ENCODE assay signal across 9 cellular contexts in the genomic region with DNA sequence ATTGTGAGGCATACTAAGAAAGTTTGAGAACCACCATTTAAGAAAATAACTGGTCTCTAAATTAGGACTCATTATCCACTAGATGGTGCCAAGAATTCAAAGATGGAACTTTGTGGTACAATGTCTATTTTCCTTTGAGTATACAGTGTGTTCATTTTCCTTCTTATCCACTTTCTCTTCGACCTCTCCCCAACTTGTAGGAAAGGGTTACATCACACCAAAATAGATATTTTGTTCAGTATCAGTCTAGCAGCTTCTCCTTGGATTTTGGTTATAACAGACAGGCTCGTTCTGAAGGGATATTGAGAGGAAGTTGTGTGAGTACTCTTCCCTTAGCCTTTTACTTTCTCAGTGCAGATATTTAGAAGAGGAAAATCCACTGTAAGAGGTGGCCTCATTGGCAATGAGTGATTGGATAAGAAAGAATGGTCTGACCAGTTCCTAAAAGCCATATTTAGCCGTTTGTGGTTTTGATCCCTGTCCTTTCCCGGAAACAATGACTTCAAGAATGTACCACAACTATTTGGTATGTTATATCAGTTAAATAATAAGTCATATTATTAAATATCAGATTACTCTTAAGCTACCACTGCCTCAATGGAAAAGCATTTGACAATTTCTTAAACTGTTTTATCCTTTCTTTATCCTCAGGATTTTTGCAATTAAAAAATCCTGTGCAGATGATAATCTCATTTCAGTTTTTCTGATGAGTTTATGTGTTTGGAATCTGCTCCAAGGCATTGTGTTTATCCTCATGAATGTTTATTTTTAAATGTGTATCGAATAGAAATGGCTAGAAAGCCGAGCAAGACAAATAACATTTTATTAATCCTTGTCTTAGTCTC.
DNase-seq lines count a peak whose midpoint lies in the region; ATAC-seq and TF ChIP-seq lines count a peak whose summit lies in the region.
"Had no signal": no experiment of that assay in that cellular context is flagged by ENCODE, and none has a peak within 500 bp of the region (broad histone marks: within the 10 kb centered on the region; RNA-seq: fewer than 3 reads in every experiment).

No MANE protein-coding gene starts in this region.

- no peaks in the 10 kb centered on the region for H3K9me3 Mint-ChIP-seq in nephron
- H3K9me3 Mint-ChIP-seq: memory B cell had no signal

- H3K27me3 Mint-ChIP-seq in T-helper 17 cell: peaks cover 5% of the 10 kb centered on the region
- peaks cover 5% of the 10 kb centered on the region for H3K27me3 Mint-ChIP-seq in nephron (ENCODE audit: low read depth)

- ATAC-seq in Right ventricle myocardium inferior: peak; percentile 70
- peak; percentile 62 for ATAC-seq in T-helper 17 cell
- ATAC-seq in HG03097 (IDR thresholded peaks at IDR 0.05; ENCODE audit: low FRiP score, unreplicated experiment): no peak
- ATAC-seq in GM19035 (IDR thresholded peaks at IDR 0.05; ENCODE audit: unreplicated experiment): no peak

- TF ChIP-seq POLR2A in erythroblast (IDR thresholded peaks at IDR 0.05; ENCODE audit: low read length): no peak

- DNase-seq in Right ventricle myocardium inferior (ENCODE audit: missing footprints) (no peak), cardiac septum (ENCODE audit: low spot score) (no peak), Kasumi-1 (lab: John Stamatoyannopoulos, UW) (peak; percentile 63), T-helper 17 cell (no peak), erythroblast (lab: John Stamatoyannopoulos, UW) (peak; percentile 17 to 30)

- H3K4me1 Mint-ChIP-seq in T-helper 17 cell: peaks cover 10% of the 10 kb centered on the region
- peaks cover 38% of the 10 kb centered on the region for H3K4me1 Mint-ChIP-seq in nephron

- TF ChIP-seq CTCF in nephron (IDR thresholded peaks at IDR 0.05; ENCODE audit: unreplicated experiment in 3 of 3): peak; percentile 54 to 72 (median 68)

- H3K36me3 Mint-ChIP-seq in T-helper 17 cell (ENCODE audit: low read depth) (no peaks in the 10 kb centered on the region), nephron (ENCODE audit: low read depth) (no peaks in the 10 kb centered on the region)
- H3K36me3 Mint-ChIP-seq: memory B cell had no signal

- H3K9me3 ChIP-seq in T-helper 17 cell (ENCODE audit: control insufficient read depth, low read length, poor library complexity, severe bottlenecking): no peaks in the 10 kb centered on the region

- H3K4me3 Mint-ChIP-seq in T-helper 17 cell: peak overlapping the region; percentile 76
- peak overlapping the region in 1 of 3 experiments; percentile 35 for H3K4me3 Mint-ChIP-seq in nephron
- H3K4me3 Mint-ChIP-seq: memory B cell had no signal

- H3K27ac Mint-ChIP-seq in T-helper 17 cell (no peak overlapping the region), nephron (peak overlapping the region; percentile 8 to 67 (median 56))
- H3K27ac Mint-ChIP-seq: memory B cell had no signal

- intact Hi-C loops in Right ventricle myocardium inferior (cut with DNase I): loop anchor here (1.0 to 5.0 kb wide), 3 partner anchors 139 to 243 kb away; partner anchors contain the start of gene ALDH7A1
- intact Hi-C loops in cardiac septum (cut with DNase I): loop anchor here (1.0 to 5.0 kb wide), 3 partner anchors 68 to 185 kb away; partner anchors contain the start of gene GRAMD2B

Comparison
In these comparisons a context has a peak if more than half of its experiments do, and no peak if none do; other contexts are left out.
1. ATAC-seq: peak in Right ventricle myocardium inferior (single experiment) and T-helper 17 cell (single experiment); none in HG03097 (single experiment) and GM19035 (single experiment).
2. DNase-seq: peak in Kasumi-1 (2 of 2) and erythroblast (2 of 2); none in Right ventricle myocardium inferior (single experiment), cardiac septum (single experiment) and T-helper 17 cell (0 of 3).